ENCODE assay signal across 19 cellular contexts in the genomic region with DNA sequence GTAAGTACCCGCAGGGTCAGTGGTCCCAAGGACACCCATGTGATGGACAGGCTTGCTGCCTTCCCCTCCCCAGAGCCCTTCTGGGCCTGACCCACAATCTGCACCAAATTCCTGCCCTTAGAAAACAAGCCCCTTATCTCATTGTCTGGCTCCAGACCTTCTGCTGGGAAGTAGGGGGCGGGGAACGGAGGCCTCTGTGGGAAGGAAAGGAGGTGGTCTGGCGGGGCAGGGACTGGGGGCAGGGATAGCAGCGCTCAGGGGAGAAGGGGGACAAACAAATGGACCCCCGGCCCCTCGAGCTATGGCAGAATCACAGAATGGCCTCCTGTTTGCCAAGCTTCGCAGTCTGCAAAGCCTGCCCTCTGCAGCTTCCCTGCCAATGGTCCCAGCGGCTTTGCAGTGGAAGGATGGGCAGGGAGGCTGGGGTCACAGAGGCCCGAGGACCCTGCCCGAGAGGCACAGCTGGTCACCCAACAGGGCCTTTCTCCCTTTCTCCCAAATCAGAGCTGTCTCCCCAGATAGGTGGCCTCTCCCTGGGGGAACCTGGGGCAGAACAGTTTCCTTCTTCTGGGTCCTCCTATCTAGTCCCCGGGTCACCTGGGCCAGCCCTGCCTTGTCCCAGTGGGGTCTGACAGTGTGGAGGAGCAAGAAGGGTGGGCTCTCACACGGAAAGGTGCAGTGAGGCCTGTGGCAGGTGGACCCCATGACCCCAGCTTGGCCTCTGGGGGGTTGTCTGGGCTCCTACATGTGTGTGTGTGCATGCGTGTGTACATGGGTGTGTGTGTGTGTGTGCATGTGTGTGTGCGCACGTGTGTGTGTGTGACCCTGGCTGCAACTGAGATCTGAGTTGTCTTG. TPM values are rescaled to one million over a fixed set of nuclear protein-coding genes. Genes with fewer than 3 reads are reported as not detected.
DNase-seq lines count a peak whose midpoint lies in the region; ATAC-seq and TF ChIP-seq lines count a peak whose summit lies in the region.
"Had no signal": no experiment of that assay in that cellular context is flagged by ENCODE, and none has a peak within 500 bp of the region (broad histone marks: within the 10 kb centered on the region; RNA-seq: fewer than 3 reads in every experiment).

No MANE protein-coding gene starts in this region.

- H3K4ac ChIP-seq in neuronal stem cell (ENCODE audit: low read length): no peak overlapping the region

- peak overlapping the region; percentile 48 for H4K8ac ChIP-seq in neuronal stem cell (ENCODE audit: low read depth, low read length)

- peaks cover 4% of the 10 kb centered on the region for H3K79me1 ChIP-seq in neuronal stem cell (ENCODE audit: low read depth, low read length)

- H3K18ac ChIP-seq in neuronal stem cell (ENCODE audit: low read length): peak overlapping the region; percentile 97

- no peak overlapping the region for H2AFZ ChIP-seq in OCI-LY3 (ENCODE audit: low read depth, low read length)
- no peak overlapping the region for H2AFZ ChIP-seq in neuronal stem cell (ENCODE audit: low read length)

- no peaks in the 10 kb centered on the region for H3K79me2 ChIP-seq in OCI-LY3 (ENCODE audit: low read length)

- H4K91ac ChIP-seq in neuronal stem cell (ENCODE audit: low read depth, low read length, poor library complexity): peak overlapping the region; percentile 77

- H3K23ac ChIP-seq in neuronal stem cell (ENCODE audit: low read depth, low read length, poor library complexity): peak overlapping the region; percentile 97

- peak overlapping the region; percentile 97 for H2AK5ac ChIP-seq in neuronal stem cell (ENCODE audit: low read depth, low read length)

- H4K20me1 ChIP-seq in OCI-LY3 (ENCODE audit: insufficient read depth, low read length): no peaks in the 10 kb centered on the region

- peak overlapping the region; percentile 97 for H2BK5ac ChIP-seq in neuronal stem cell (ENCODE audit: low read length)

- H3K27me3 ChIP-seq in OCI-LY3 (ENCODE audit: low read depth, low read length): peaks cover 3% of the 10 kb centered on the region
- H3K27me3 ChIP-seq in neuronal stem cell (ENCODE audit: control insufficient read depth in 3 of 3, insufficient read depth in 3 of 3, low read depth in 1 of 3, low read length in 3 of 3): no peaks in the 10 kb centered on the region

- H2BK120ac ChIP-seq in neuronal stem cell (ENCODE audit: low read depth, low read length): peak overlapping the region; percentile 100

- DNase-seq in NCI-H82 (lab: John Stamatoyannopoulos, UW) (peak; percentile 21), NCI-H82 treated with DMSO at 0.1 percent for 48 hours (lab: John Stamatoyannopoulos, UW; ENCODE audit: unreplicated experiment) (no peak), fibroblast of villous mesenchyme (ENCODE audit: low read depth) (peak; percentile 67), neuronal stem cell (ENCODE audit: low spot score) (no peak), DMS79 treated with DMSO at 0.1 percent for 48 hours (lab: John Stamatoyannopoulos, UW) (no peak), SW480 (ENCODE audit: low spot score) (no peak)
- DNase-seq: activated T-cell treated with anti-CD3 and anti-CD28 coated beads for 4 hours, foreskin melanocyte, NCI-H1436 treated with DMSO at 0.1 percent for 48 hours, NCI-H524, SHP77, small intestine had no signal

- peak overlapping the region; percentile 91 for H3K4me2 ChIP-seq in OCI-LY3 (ENCODE audit: low read length)
- H3K4me2 ChIP-seq in neuronal stem cell (ENCODE audit: insufficient read depth, low read length, poor library complexity, severe bottlenecking): no peak overlapping the region

- WGBS in neuronal stem cell (ENCODE audit: extremely low coverage in 2 of 2, insufficient read length in 2 of 2, insufficient replicate concordance in 1 of 2), 2 donors: no CpG with 5 or more reads among the region's 16 CpGs

- H3K9me3 ChIP-seq in OCI-LY3 (ENCODE audit: insufficient read depth, low read length) (no peaks in the 10 kb centered on the region), neuronal stem cell (replicated peaks in 1 of 2; ENCODE audit: control insufficient read depth in 2 of 2, insufficient read depth in 1 of 2, low read depth in 1 of 2, low read length in 2 of 2) (no peaks in the 10 kb centered on the region)

- ATAC-seq in HG02759 (IDR thresholded peaks at IDR 0.05; ENCODE audit: unreplicated experiment): no peak
- ATAC-seq: WTC11 had no signal

- H2BK12ac ChIP-seq in neuronal stem cell (ENCODE audit: low read length): peak overlapping the region; percentile 94

- no peaks in the 10 kb centered on the region for H3K36me3 ChIP-seq in OCI-LY3 (replicated peaks; ENCODE audit: low read depth, low read length)
- no peaks in the 10 kb centered on the region for H3K36me3 ChIP-seq in neuronal stem cell (replicated peaks in 1 of 2; ENCODE audit: control insufficient read depth in 2 of 2, insufficient read depth in 2 of 2, low read length in 2 of 2)

- H3K9ac ChIP-seq in OCI-LY3 (ENCODE audit: low read length) (no peak overlapping the region), neuronal stem cell (ENCODE audit: low read depth, low read length, poor library complexity) (no peak overlapping the region)

- peak overlapping the region; percentile 82 for H3K14ac ChIP-seq in neuronal stem cell (ENCODE audit: low read length)

- H2BK15ac ChIP-seq in neuronal stem cell (ENCODE audit: low read length): peak overlapping the region; percentile 99

- TF ChIP-seq CTCF in OCI-LY3 (IDR thresholded peaks at IDR 0.05; ENCODE audit: low read depth, low read length) (no peak), fibroblast of villous mesenchyme (IDR thresholded peaks at IDR 0.05; ENCODE audit: insufficient read depth, low read depth, low read length) (no peak)

- H3K27ac ChIP-seq in OCI-LY3 (ENCODE audit: low read length): no peak overlapping the region
- H3K27ac ChIP-seq in neuronal stem cell (replicated peaks; ENCODE audit: low read length): peak overlapping the region; percentile 38
- H3K27ac ChIP-seq: 22Rv1 had no signal

- H3K4me3 ChIP-seq in OCI-LY3 (ENCODE audit: low read length) (no peak overlapping the region), fibroblast of villous mesenchyme (ENCODE audit: low read depth, low read length) (no peak overlapping the region), neuronal stem cell (ENCODE audit: low read length in 2 of 2) (no peak overlapping the region)

- H3K4me1 ChIP-seq in OCI-LY3 (ENCODE audit: low read length) (peaks cover 54% of the 10 kb centered on the region), neuronal stem cell (ENCODE audit: control insufficient read depth in 2 of 2, insufficient read depth in 1 of 2, low read depth in 1 of 2, low read length in 2 of 2) (peaks cover 31 to 37% of the 10 kb centered on the region in 2 donors)

RNA-seq across cellular contexts. Expression of gene TMEM235, which starts 25.5 kb away (rescaled TPM):
- total RNA-seq in fibroblast of villous mesenchyme: not detected in 2 replicates
- not detected for polyA plus RNA-seq in neuronal stem cell (2013, experiment 1 of 2)
- not detected for polyA plus RNA-seq in neuronal stem cell (2013, experiment 2 of 2)
- total RNA-seq: kidney epithelial cell had no signal
- polyA plus RNA-seq: IgD-negative memory B cell, neural cell, small intestine had no signal

RNA-seq across cellular contexts. Expression of gene BIRC5, which starts 42.9 kb away (rescaled TPM):
- 39.0 and 50.1 TPM in 2 replicates for total RNA-seq in fibroblast of villous mesenchyme
- 118 TPM for polyA plus RNA-seq in neuronal stem cell (2013, experiment 1 of 2)
- polyA plus RNA-seq in neuronal stem cell (2013, experiment 2 of 2): 125 TPM

Comparison
In these comparisons a context has a peak if more than half of its experiments do, and no peak if none do; other contexts are left out.
1. DNase-seq: peak in NCI-H82 (single experiment) and fibroblast of villous mesenchyme (single experiment); none in NCI-H82 treated with DMSO at 0.1 percent for 48 hours (single experiment), neuronal stem cell (single experiment), DMS79 treated with DMSO at 0.1 percent for 48 hours (single experiment) and SW480 (single experiment).